17 cellular contexts compared by ENCODE assay signal in genomic region chrX:150610446-150610845, GRCh38. TPM values are rescaled to one million over a fixed set of nuclear protein-coding genes. Genes with fewer than 3 reads are reported as not detected.
DNase-seq lines count a peak whose midpoint lies in the region; ATAC-seq and TF ChIP-seq lines count a peak whose summit lies in the region.
"Had no signal": no experiment of that assay in that cellular context is flagged by ENCODE, and none has a peak within 500 bp of the region (broad histone marks: within the 10 kb centered on the region; RNA-seq: fewer than 3 reads in every experiment).

No MANE protein-coding gene starts in this region.

- H3K79me2 ChIP-seq in GM23248 (ENCODE audit: insufficient read depth), result no peaks in the 10 kb centered on the region

- no peak for TF ChIP-seq POLR2A in right lobe of liver (IDR thresholded peaks at IDR 0.05)

- H3K4me1 ChIP-seq in right lobe of liver, result peaks cover 0 to 3% (median 0%) of the 10 kb centered on the region in 4 donors
- H3K4me1 ChIP-seq in GM23248 (ENCODE audit: insufficient read depth), result no peaks in the 10 kb centered on the region

- no peaks in the 10 kb centered on the region for H3F3A ChIP-seq in GM23248 (ENCODE audit: insufficient read depth)

- no peaks in the 10 kb centered on the region for H3K27me3 Mint-ChIP-seq in memory B cell

- intact Hi-C loops in right lobe of liver (cut with DNase I) (no loop called here), Right ventricle myocardium inferior (cut with DNase I) (no loop called here)

- no peaks in the 10 kb centered on the region for H3K9me3 Mint-ChIP-seq in memory B cell
- H3K9me3 Mint-ChIP-seq: CD8-positive, alpha-beta T cell had no signal

- DNase-seq in EH (ENCODE audit: low read depth) (peak; percentile 35), RPMI7951 (ENCODE audit: low read depth) (peak; percentile 8), brain microvascular endothelial cell (peak; percentile 2), memory B cell (ENCODE audit: low spot score in 2 of 2) (no peak), right lobe of liver (no peak), Right ventricle myocardium inferior (ENCODE audit: missing footprints) (no peak), GM23248 (no peak), anterior cingulate cortex (lab: John Stamatoyannopoulos, UW) (no peak)
- DNase-seq: CD8-positive, alpha-beta T cell; COR-L47; DMS153; DMS79 treated with DMSO at 0.1 percent for 48 hours; GOT3; H9 had no signal

- H3K36me3 ChIP-seq in brain microvascular endothelial cell (replicated peaks) (no peaks in the 10 kb centered on the region), right lobe of liver (peaks cover 0 to 10% (median 0%) of the 10 kb centered on the region in 4 donors), GM23248 (ENCODE audit: low read depth) (no peaks in the 10 kb centered on the region)

- no peaks in the 10 kb centered on the region for H3K9me2 ChIP-seq in GM23248 (ENCODE audit: insufficient read depth)

- H3K36me3 Mint-ChIP-seq in memory B cell, result peaks cover 33% of the 10 kb centered on the region

- H3K27me3 ChIP-seq in brain microvascular endothelial cell (replicated peaks), result no peaks in the 10 kb centered on the region
- no peaks in the 10 kb centered on the region for H3K27me3 ChIP-seq in right lobe of liver
- H3K27me3 ChIP-seq in GM23248 (replicated peaks; ENCODE audit: insufficient read depth), result no peaks in the 10 kb centered on the region

- no peak overlapping the region for H3K4me3 ChIP-seq in brain microvascular endothelial cell (ENCODE audit: low read depth, low read length)
- H3K4me3 ChIP-seq in right lobe of liver, result no peak overlapping the region
- no peak overlapping the region for H3K4me3 ChIP-seq in GM23248
- H3K4me3 ChIP-seq: GM12878 had no signal

- 71% methylated on average over 2 of the region's 2 CpGs for WGBS in right lobe of liver (ENCODE audit: insufficient coverage, low coverage, low lambda C conversion rate, missing lambda C conversion rate)
- WGBS in GM23248 (ENCODE audit: low coverage in 1 of 2, low lambda C conversion rate in 2 of 2, missing lambda C conversion rate in 2 of 2), 2 experiments, result 73 to 75% methylated on average over 2 of the region's 2 CpGs

- in situ Hi-C loops in brain microvascular endothelial cell (cut with HindIII; ENCODE audit: low pct_ligation_motif_present, low sequenced_read_pairs) (no loop called here), GM23248 (cut with MboI) (no loop called here)

- H3K27ac ChIP-seq in brain microvascular endothelial cell (no peak overlapping the region), right lobe of liver (no peak overlapping the region), GM23248 (no peak overlapping the region)
- H3K27ac ChIP-seq: 22Rv1 had no signal

- H3K4me2 ChIP-seq in GM23248 (ENCODE audit: unreplicated experiment), result no peak overlapping the region

- H3K27ac Mint-ChIP-seq in memory B cell, result peak overlapping the region; percentile 81
- H3K27ac Mint-ChIP-seq: CD8-positive, alpha-beta T cell; H9 had no signal

- no peak overlapping the region for H3K4me3 Mint-ChIP-seq in memory B cell
- H3K4me3 Mint-ChIP-seq: CD14-positive monocyte; CD8-positive, alpha-beta T cell; H9 had no signal

- H3K4me1 Mint-ChIP-seq in memory B cell, result peaks cover 2% of the 10 kb centered on the region
- H3K4me1 Mint-ChIP-seq: H9 had no signal

- no peaks in the 10 kb centered on the region for H4K20me1 ChIP-seq in GM23248 (ENCODE audit: insufficient read depth)

- no peak overlapping the region for H2AFZ ChIP-seq in GM23248

- no peak overlapping the region for H3K9ac ChIP-seq in GM23248

- H3K9me3 ChIP-seq in right lobe of liver (no peaks in the 10 kb centered on the region), GM23248 (ENCODE audit: low read depth) (no peaks in the 10 kb centered on the region)

- TF ChIP-seq CTCF in brain microvascular endothelial cell (IDR thresholded peaks at IDR 0.05; ENCODE audit: low read depth, low read length, missing control alignments) (no peak), right lobe of liver (IDR thresholded peaks at IDR 0.05) (no peak)

- ATAC-seq in memory B cell (ENCODE audit: low read depth) (no peak), right lobe of liver (no peak), Right ventricle myocardium inferior (no peak)
- ATAC-seq: CD8-positive, alpha-beta T cell; GM12878 had no signal

RNA-seq across cellular contexts. Expression of gene MTM1, which starts 42.0 kb away (rescaled TPM):
- 7.5 and 10.1 TPM in 2 replicates for total RNA-seq in RPMI7951 (2014; rRNA removed; shearing (Covaris generic))
- 10 to 100 TPM in 5 of 6 experiments, 1 to 10 TPM in 1; 9.8 to 18.0 (median 13.5) TPM for total RNA-seq in right lobe of liver
- 8.8 TPM for total RNA-seq in Right ventricle myocardium inferior
- total RNA-seq in GM23248 (2014; rRNA removed; shearing (Covaris generic)), result 8.0 and 8.9 TPM in 2 replicates
- polyA plus RNA-seq in GM23248 (2016; fragmentation: Nextera tagmentation; extraction: Ambion mirVana), result 8.1 and 8.5 TPM in 2 replicates

Comparison
In these comparisons a context has a peak if more than half of its experiments do, and no peak if none do; other contexts are left out.
1. DNase-seq: peak in EH (single experiment), RPMI7951 (single experiment) and brain microvascular endothelial cell (single experiment); none in memory B cell (0 of 2), right lobe of liver (0 of 3), Right ventricle myocardium inferior (single experiment), GM23248 (single experiment) and anterior cingulate cortex (0 of 58).